In the genomic region with DNA sequence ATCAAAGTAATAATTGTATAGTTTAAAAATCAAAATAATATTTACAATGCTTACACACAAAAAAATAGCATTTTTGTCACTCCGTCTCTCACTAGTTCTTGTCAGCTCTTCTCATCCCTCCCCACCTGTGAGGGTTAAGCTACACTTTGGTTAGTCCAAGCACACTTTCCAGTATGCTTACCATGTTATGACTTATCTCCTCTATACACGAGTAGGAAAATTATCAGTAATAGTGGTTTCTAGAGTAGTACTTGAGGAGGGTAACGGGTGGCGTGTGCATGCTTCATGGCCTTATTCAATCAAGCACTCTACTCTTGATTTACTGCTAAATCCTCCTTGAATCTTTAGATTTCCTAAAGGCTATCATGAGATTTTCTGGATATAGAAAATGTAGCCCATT, we compare ENCODE assay signal across 18 cellular contexts.
A peak's percentile ranks its signal among the peaks of the same experiment; 100 is the strongest.
DNase-seq lines count a peak whose midpoint lies in the region; ATAC-seq and TF ChIP-seq lines count a peak whose summit lies in the region.
"Had no signal": no experiment of that assay in that cellular context is flagged by ENCODE, and none has a peak within 500 bp of the region (broad histone marks: within the 10 kb centered on the region; RNA-seq: fewer than 3 reads in every experiment).

No MANE protein-coding gene starts in this region.

- peak; percentile 23 for ATAC-seq in activated CD8-positive, alpha-beta T cell treated with anti-CD3 and anti-CD28 coated beads for 36 hours
- no peak for ATAC-seq in activated CD8-positive, alpha-beta T cell treated with anti-CD3 and anti-CD28 coated beads, Interleukin-2, amount 10 ng/mL, durations not matched to agents 7 days and 5 days
- ATAC-seq in stimulated activated naive B cell treated with anti-CD40 and anti-IgM and Interleukin-4, amounts not matched to agents 10 μg/mL and 1 μg/mL and 100 μg/mL, for 72 hours (replicated peaks) = no peak
- no peak for ATAC-seq in GM18520 (IDR thresholded peaks at IDR 0.05; ENCODE audit: unreplicated experiment)
- ATAC-seq: Panc1, T-cell had no signal

- peaks cover 4% of the 10 kb centered on the region for H3K9me3 Mint-ChIP-seq in activated CD8-positive, alpha-beta T cell treated with anti-CD3 and anti-CD28 coated beads for 36 hours
- H3K9me3 Mint-ChIP-seq in activated CD8-positive, alpha-beta T cell treated with anti-CD3 and anti-CD28 coated beads, Interleukin-2, amount 10 ng/mL, durations not matched to agents 7 days and 5 days (ENCODE audit: insufficient read depth) = no peaks in the 10 kb centered on the region
- no peaks in the 10 kb centered on the region for H3K9me3 Mint-ChIP-seq in stimulated activated naive B cell treated with anti-CD40 and anti-IgM and Interleukin-4, amounts not matched to agents 10 μg/mL and 1 μg/mL and 100 μg/mL, for 72 hours
- H3K9me3 Mint-ChIP-seq: T-cell had no signal

- no peak overlapping the region for H3K27ac Mint-ChIP-seq in activated CD8-positive, alpha-beta T cell treated with anti-CD3 and anti-CD28 coated beads for 36 hours
- no peak overlapping the region for H3K27ac Mint-ChIP-seq in activated CD8-positive, alpha-beta T cell treated with anti-CD3 and anti-CD28 coated beads, Interleukin-2, amount 10 ng/mL, durations not matched to agents 7 days and 5 days
- peak overlapping the region; percentile 75 for H3K27ac Mint-ChIP-seq in stimulated activated naive B cell treated with anti-CD40 and anti-IgM and Interleukin-4, amounts not matched to agents 10 μg/mL and 1 μg/mL and 100 μg/mL, for 72 hours

- no peak overlapping the region for H3K4me3 Mint-ChIP-seq in activated CD8-positive, alpha-beta T cell treated with anti-CD3 and anti-CD28 coated beads for 36 hours
- H3K4me3 Mint-ChIP-seq in activated CD8-positive, alpha-beta T cell treated with anti-CD3 and anti-CD28 coated beads, Interleukin-2, amount 10 ng/mL, durations not matched to agents 7 days and 5 days = no peak overlapping the region
- no peak overlapping the region for H3K4me3 Mint-ChIP-seq in stimulated activated naive B cell treated with anti-CD40 and anti-IgM and Interleukin-4, amounts not matched to agents 10 μg/mL and 1 μg/mL and 100 μg/mL, for 72 hours
- H3K4me3 Mint-ChIP-seq: T-cell had no signal

- peaks cover 46% of the 10 kb centered on the region for H3K4me1 Mint-ChIP-seq in activated CD8-positive, alpha-beta T cell treated with anti-CD3 and anti-CD28 coated beads for 36 hours (ENCODE audit: low read depth)
- H3K4me1 Mint-ChIP-seq in activated CD8-positive, alpha-beta T cell treated with anti-CD3 and anti-CD28 coated beads, Interleukin-2, amount 10 ng/mL, durations not matched to agents 7 days and 5 days (ENCODE audit: low read depth) = peaks cover 44% of the 10 kb centered on the region
- H3K4me1 Mint-ChIP-seq in stimulated activated naive B cell treated with anti-CD40 and anti-IgM and Interleukin-4, amounts not matched to agents 10 μg/mL and 1 μg/mL and 100 μg/mL, for 72 hours = peaks cover 18 to 21% of the 10 kb centered on the region in 2 donors

- H3K36me3 Mint-ChIP-seq in activated CD8-positive, alpha-beta T cell treated with anti-CD3 and anti-CD28 coated beads for 36 hours (ENCODE audit: low read depth) = peaks cover 27% of the 10 kb centered on the region
- H3K36me3 Mint-ChIP-seq in activated CD8-positive, alpha-beta T cell treated with anti-CD3 and anti-CD28 coated beads, Interleukin-2, amount 10 ng/mL, durations not matched to agents 7 days and 5 days (ENCODE audit: low read depth) = peaks cover 41% of the 10 kb centered on the region
- peaks cover 14 to 23% of the 10 kb centered on the region in 2 donors for H3K36me3 Mint-ChIP-seq in stimulated activated naive B cell treated with anti-CD40 and anti-IgM and Interleukin-4, amounts not matched to agents 10 μg/mL and 1 μg/mL and 100 μg/mL, for 72 hours

- H3K27me3 Mint-ChIP-seq in activated CD8-positive, alpha-beta T cell treated with anti-CD3 and anti-CD28 coated beads for 36 hours = no peaks in the 10 kb centered on the region
- no peaks in the 10 kb centered on the region for H3K27me3 Mint-ChIP-seq in activated CD8-positive, alpha-beta T cell treated with anti-CD3 and anti-CD28 coated beads, Interleukin-2, amount 10 ng/mL, durations not matched to agents 7 days and 5 days (ENCODE audit: low read depth)
- H3K27me3 Mint-ChIP-seq in stimulated activated naive B cell treated with anti-CD40 and anti-IgM and Interleukin-4, amounts not matched to agents 10 μg/mL and 1 μg/mL and 100 μg/mL, for 72 hours = no peaks in the 10 kb centered on the region
- H3K27me3 Mint-ChIP-seq: T-cell had no signal

- no peak for DNase-seq in activated CD8-positive, alpha-beta T cell treated with anti-CD3 and anti-CD28 coated beads for 36 hours
- no peak for DNase-seq in activated CD8-positive, alpha-beta T cell treated with anti-CD3 and anti-CD28 coated beads, Interleukin-2, amount 10 ng/mL, durations not matched to agents 7 days and 5 days
- DNase-seq in NCI-H1436 (lab: John Stamatoyannopoulos, UW) (peak; percentile 33), NCI-H748 treated with DMSO at 0.1 percent for 48 hours (lab: John Stamatoyannopoulos, UW) (peak; percentile 60)
- DNase-seq in stimulated activated naive B cell treated with anti-CD40 and anti-IgM and Interleukin-4, amounts not matched to agents 10 μg/mL and 1 μg/mL and 100 μg/mL, for 72 hours = no peak
- no peak for DNase-seq in stimulated activated naive CD4-positive, alpha-beta T cell treated with Interleukin-2 at 50 U/mL for 16 hours (lab: John Stamatoyannopoulos, UW)
- DNase-seq: DMS53, GDM1, Kasumi-1, NCI-H187 treated with DMSO at 0.1 percent for 48 hours, NCI-H2171, NCI-H345, NCI-H524, SIG-M5, SK-N-SH, T-cell had no signal

- intact Hi-C loops in activated CD8-positive, alpha-beta T cell treated with anti-CD3 and anti-CD28 coated beads for 36 hours (cut with micrococcal nuclease) = loop anchor here (5.0 kb wide), 2 partner anchors 132 to 147 kb away; no protein-coding TSS in a partner anchor

- CTCF ChIA-PET in activated CD8-positive, alpha-beta T cell treated with anti-CD3 and anti-CD28 coated beads for 36 hours (lab: Charles Lee) = interaction anchor here (1.1 kb wide), 1 partner anchor 145 kb away, joined by 4 read pairs; no protein-coding TSS in a partner anchor
- CTCF ChIA-PET in activated CD8-positive, alpha-beta T cell treated with anti-CD3 and anti-CD28 coated beads, Interleukin-2, amount 10 ng/mL, durations not matched to agents 7 days and 5 days (lab: Charles Lee) = interaction anchor here (1.3 kb wide), 1 partner anchor 144 kb away, joined by 3 read pairs; no protein-coding TSS in a partner anchor

- POLR2A ChIA-PET in activated CD8-positive, alpha-beta T cell treated with anti-CD3 and anti-CD28 coated beads for 36 hours (lab: Charles Lee) = no interaction called here
- POLR2A ChIA-PET in activated CD8-positive, alpha-beta T cell treated with anti-CD3 and anti-CD28 coated beads, Interleukin-2, amount 10 ng/mL, durations not matched to agents 7 days and 5 days (lab: Charles Lee) = no interaction called here

- no peak for TF ChIP-seq CTCF in activated CD8-positive, alpha-beta T cell treated with anti-CD3 and anti-CD28 coated beads for 36 hours (IDR thresholded peaks at IDR 0.05)

Comparison
In these comparisons a context has a peak if more than half of its experiments do, and no peak if none do; other contexts are left out.
1. DNase-seq: peak in NCI-H1436 (single experiment) and NCI-H748 treated with DMSO at 0.1 percent for 48 hours (single experiment); none in activated CD8-positive, alpha-beta T cell treated with anti-CD3 and anti-CD28 coated beads for 36 hours (single experiment), activated CD8-positive, alpha-beta T cell treated with anti-CD3 and anti-CD28 coated beads, Interleukin-2, amount 10 ng/mL, durations not matched to agents 7 days and 5 days (single experiment), stimulated activated naive B cell treated with anti-CD40 and anti-IgM and Interleukin-4, amounts not matched to agents 10 μg/mL and 1 μg/mL and 100 μg/mL, for 72 hours (single experiment) and stimulated activated naive CD4-positive, alpha-beta T cell treated with Interleukin-2 at 50 U/mL for 16 hours (single experiment).